In genomic region chr2:43038720-43039099, GRCh38 we compare ENCODE assay signal across 23 cellular contexts.
A peak's percentile ranks its signal among the peaks of the same experiment; 100 is the strongest.
DNase-seq lines count a peak whose midpoint lies in the region; ATAC-seq, FAIRE-seq and TF ChIP-seq lines count a peak whose summit lies in the region.
"Had no signal": no experiment of that assay in that cellular context is flagged by ENCODE, and none has a peak within 500 bp of the region (broad histone marks: within the 10 kb centered on the region; RNA-seq: fewer than 3 reads in every experiment).

No MANE protein-coding gene starts in this region.

- no peaks in the 10 kb centered on the region for H3K79me1 ChIP-seq in mesenchymal stem cell (replicated peaks; ENCODE audit: low read length, poor library complexity, severe bottlenecking)

- H3K4ac ChIP-seq in mesenchymal stem cell (ENCODE audit: low read depth in 1 of 2, low read length in 2 of 2) = peak overlapping the region; percentile 75 to 86

- TF ChIP-seq EP300 in K562 (IDR thresholded peaks at IDR 0.05; ENCODE audit: low read length) = no peak

- H3K9me1 ChIP-seq in K562 (ENCODE audit: control insufficient read depth, insufficient read depth, low read length) = no peaks in the 10 kb centered on the region

- H3K27me3 ChIP-seq in K562 (ENCODE audit: control insufficient read depth in 2 of 2, insufficient read depth in 2 of 2, low read length in 2 of 2) (no peaks in the 10 kb centered on the region), mesenchymal stem cell (ENCODE audit: control insufficient read depth in 1 of 2, insufficient read depth in 1 of 2, low read length in 2 of 2) (no peaks in the 10 kb centered on the region), spleen (replicated peaks in 1 of 7) (no peaks in the 10 kb centered on the region)
- H3K27me3 ChIP-seq: heart left ventricle, transverse colon had no signal

- H3K4me3 ChIP-seq in K562 (no peak overlapping the region), mesenchymal stem cell (ENCODE audit: insufficient read depth in 1 of 2, low read depth in 1 of 2, low read length in 2 of 2) (no peak overlapping the region), spleen (no peak overlapping the region)
- H3K4me3 ChIP-seq: heart left ventricle, transverse colon had no signal

- no peak overlapping the region; the same call in 1 of the 2 replicates for H3K4me3 Mint-ChIP-seq in HFFc6
- H3K4me3 Mint-ChIP-seq: activated CD4-positive, alpha-beta memory T cell treated with anti-CD3 and anti-CD28 coated beads, Interleukin-2, amount 10 ng/mL, durations not matched to agents 7 days and 5 days; activated naive CD8-positive, alpha-beta T cell treated with anti-CD3 and anti-CD28 coated beads, Interleukin-2, amount 10 ng/mL, durations not matched to agents 7 days and 5 days; natural killer cell had no signal

- peaks cover 59% of the 10 kb centered on the region for H3K4me1 Mint-ChIP-seq in HFFc6 (ENCODE audit: low read depth)

- 0 out of 2 replicates have a peak overlapping the region, but pooled peaks have one; percentile 49 for H2AFZ ChIP-seq in K562 (ENCODE audit: low read depth, low read length)
- no peak overlapping the region for H2AFZ ChIP-seq in mesenchymal stem cell (ENCODE audit: low read depth, low read length)
- H2AFZ ChIP-seq: parathyroid adenoma had no signal

- H2BK120ac ChIP-seq in mesenchymal stem cell (ENCODE audit: low read depth, low read length) = peak overlapping the region; percentile 83

- H3K9ac ChIP-seq in K562 (ENCODE audit: insufficient read depth in 1 of 2, low read depth in 2 of 2, low read length in 2 of 2) (peak overlapping the region in 1 of 2 experiments; percentile 63; a peak in 2 of 4 replicates), mesenchymal stem cell (ENCODE audit: low read length) (no peak overlapping the region)
- H3K9ac ChIP-seq: parathyroid adenoma had no signal

- ATAC-seq in K562 = no peak
- ATAC-seq: HCT116, natural killer cell had no signal

- peaks cover 45 to 47% of the 10 kb centered on the region in 2 experiments for H3K4me1 ChIP-seq in K562 (replicated peaks in 1 of 2; ENCODE audit: control insufficient read depth in 2 of 2, insufficient read depth in 2 of 2, low read length in 2 of 2)
- peaks cover 34% of the 10 kb centered on the region for H3K4me1 ChIP-seq in mesenchymal stem cell (ENCODE audit: control insufficient read depth, insufficient read depth, low read depth, low read length)
- H3K4me1 ChIP-seq in spleen = no peaks in the 10 kb centered on the region
- H3K4me1 ChIP-seq: parathyroid adenoma had no signal

- no peak for FAIRE-seq in K562 (lab: Jason Lieb, UNC)

- H2BK15ac ChIP-seq in mesenchymal stem cell (ENCODE audit: low read depth, poor library complexity, severe bottlenecking) = peak overlapping the region; percentile 94

- no peak for TF ChIP-seq CTCF in HFFc6 (IDR thresholded peaks at IDR 0.05)
- no peak for TF ChIP-seq CTCF in K562 (IDR thresholded peaks at IDR 0.05 in 2 of 3, conservative IDR thresholded peaks at IDR 0.05 in 1 of 3; ENCODE audit: insufficient read depth in 2 of 3, low read depth in 1 of 3, low read length in 3 of 3)
- TF ChIP-seq CTCF in spleen (IDR thresholded peaks at IDR 0.05 in 8 of 11, conservative IDR thresholded peaks at IDR 0.05 in 3 of 11) = no peak

- no peaks in the 10 kb centered on the region for H4K20me1 ChIP-seq in K562 (replicated peaks; ENCODE audit: control insufficient read depth, insufficient read depth, low read length)

- in situ Hi-C loops in K562 (cut with MboI) (no loop called here), G401 (cut with HindIII; ENCODE audit: low sequenced_read_pairs) (no loop called here)

- H2BK5ac ChIP-seq in mesenchymal stem cell (ENCODE audit: low read depth, low read length, poor library complexity, severe bottlenecking) = no peak overlapping the region

- H3K36me3 Mint-ChIP-seq in HFFc6 (ENCODE audit: low read depth) = no peaks in the 10 kb centered on the region
- H3K36me3 Mint-ChIP-seq: activated naive CD8-positive, alpha-beta T cell treated with anti-CD3 and anti-CD28 coated beads, Interleukin-2, amount 10 ng/mL, durations not matched to agents 7 days and 5 days; natural killer cell had no signal

- peak overlapping the region; percentile 95 for H3K27ac Mint-ChIP-seq in HFFc6
- H3K27ac Mint-ChIP-seq: activated CD4-positive, alpha-beta memory T cell treated with anti-CD3 and anti-CD28 coated beads, Interleukin-2, amount 10 ng/mL, durations not matched to agents 7 days and 5 days; activated naive CD8-positive, alpha-beta T cell treated with anti-CD3 and anti-CD28 coated beads, Interleukin-2, amount 10 ng/mL, durations not matched to agents 7 days and 5 days had no signal

- H3K27me3 Mint-ChIP-seq in HFFc6 (ENCODE audit: insufficient read depth) = no peaks in the 10 kb centered on the region
- H3K27me3 Mint-ChIP-seq: activated CD4-positive, alpha-beta memory T cell treated with anti-CD3 and anti-CD28 coated beads, Interleukin-2, amount 10 ng/mL, durations not matched to agents 7 days and 5 days; activated naive CD8-positive, alpha-beta T cell treated with anti-CD3 and anti-CD28 coated beads, Interleukin-2, amount 10 ng/mL, durations not matched to agents 7 days and 5 days had no signal

- no peak overlapping the region for H3K27ac ChIP-seq in K562 (ENCODE audit: extremely low read depth, low read depth, low read length)
- no peak overlapping the region for H3K27ac ChIP-seq in mesenchymal stem cell (ENCODE audit: low read length, poor library complexity, severe bottlenecking)
- no peak overlapping the region for H3K27ac ChIP-seq in spleen
- H3K27ac ChIP-seq: heart left ventricle, parathyroid adenoma, transverse colon had no signal

- H3K4me2 ChIP-seq in K562 (ENCODE audit: insufficient read depth, low read length) (no peak overlapping the region), mesenchymal stem cell (ENCODE audit: low read length, poor library complexity, severe bottlenecking) (no peak overlapping the region)

- CTCF ChIA-PET in K562 (lab: Yijun Ruan, JAX; ENCODE audit: low intra/inter-chr PET ratio) = no interaction called here

- H2BK12ac ChIP-seq in mesenchymal stem cell (ENCODE audit: low read length in 2 of 2) = peak overlapping the region; percentile 98 to 99

- H4K91ac ChIP-seq in mesenchymal stem cell (ENCODE audit: low read length) = peak overlapping the region; percentile 99

- peak overlapping the region; percentile 21 for H4K8ac ChIP-seq in mesenchymal stem cell (ENCODE audit: low read length)

- intact Hi-C loops in K562 (cut with micrococcal nuclease) = no loop called here
- intact Hi-C loops in spleen (cut with DNase I; ENCODE audit: low total_unique reads) = no loop called here

- 49% methylated on average over 12 of the region's 12 CpGs for WGBS in K562 (ENCODE audit: insufficient coverage, low coverage, missing lambda C conversion rate)
- WGBS in mesenchymal stem cell = 80% methylated on average over 12 of the region's 12 CpGs
- WGBS in spleen, 5 donors = 81 to 94% (median 92%) methylated on average over 9 to 12 of the region's 12 CpGs

- DNase-seq in HFFc6 (peak; percentile 15), K562 (ENCODE audit: extremely low read depth in 1 of 4, low spot score in 3 of 4) (no peak), mesenchymal stem cell (no peak), spleen (peak; percentile 36), hypothalamus (lab: John Stamatoyannopoulos, UW) (no peak), NAMALWA (ENCODE audit: low spot score) (no peak), G401 (ENCODE audit: low spot score) (no peak)
- DNase-seq in activated CD4-positive, alpha-beta T cell treated with anti-CD3 and anti-CD28 coated beads for 48 hours = no peak
- DNase-seq: ACHN; activated CD4-positive, alpha-beta memory T cell treated with anti-CD3 and anti-CD28 coated beads, Interleukin-2, amount 10 ng/mL, durations not matched to agents 7 days and 5 days; activated CD4-positive, CD25-positive, alpha-beta regulatory T cell; activated naive CD8-positive, alpha-beta T cell treated with anti-CD3 and anti-CD28 coated beads, Interleukin-2, amount 10 ng/mL, durations not matched to agents 7 days and 5 days; COR-L47; heart left ventricle; left colon; natural killer cell; NCI-H2081 treated with DMSO at 0.1 percent for 48 hours; NCI-H82; Right ventricle myocardium superior; SW 1271; transverse colon had no signal

- H3K14ac ChIP-seq in mesenchymal stem cell (ENCODE audit: low read length in 2 of 2) = peak overlapping the region in 1 of 2 experiments; percentile 18

- H3K79me2 ChIP-seq in K562 (ENCODE audit: control insufficient read depth, insufficient read depth, low read length) = no peaks in the 10 kb centered on the region
- H3K79me2 ChIP-seq: parathyroid adenoma had no signal

- BruUV-seq in K562 (replicated peaks; lab: Mats Ljungman, UMichigan) = no TSS peak

- no peaks in the 10 kb centered on the region for H3K36me3 ChIP-seq in K562 (ENCODE audit: control insufficient read depth, insufficient read depth, low read length)
- H3K36me3 ChIP-seq in mesenchymal stem cell (ENCODE audit: control insufficient read depth in 1 of 2, insufficient read depth in 2 of 2, low read depth in 1 of 2, low read length in 2 of 2) = no peaks in the 10 kb centered on the region
- no peaks in the 10 kb centered on the region for H3K36me3 ChIP-seq in spleen
- H3K36me3 ChIP-seq: heart left ventricle, transverse colon had no signal

- H3K9me3 ChIP-seq in K562 (replicated peaks; ENCODE audit: control insufficient read depth, insufficient read depth, low read depth, low read length) = no peaks in the 10 kb centered on the region
- H3K9me3 ChIP-seq in mesenchymal stem cell (ENCODE audit: control insufficient read depth, low read length) = no peaks in the 10 kb centered on the region
- no peaks in the 10 kb centered on the region for H3K9me3 ChIP-seq in spleen
- H3K9me3 ChIP-seq: heart left ventricle, transverse colon had no signal

- no peak for TF ChIP-seq RAD21 in K562 (CRISPR knock-in tag; conservative IDR thresholded peaks at IDR 0.05 in 1 of 2, IDR thresholded peaks at IDR 0.05 in 1 of 2)

- peak overlapping the region; percentile 31 to 70 for H3K18ac ChIP-seq in mesenchymal stem cell (ENCODE audit: low read depth in 1 of 2, low read length in 2 of 2)

- no peaks in the 10 kb centered on the region for H3K9me3 Mint-ChIP-seq in HFFc6
- H3K9me3 Mint-ChIP-seq: activated CD4-positive, alpha-beta memory T cell treated with anti-CD3 and anti-CD28 coated beads, Interleukin-2, amount 10 ng/mL, durations not matched to agents 7 days and 5 days; activated naive CD8-positive, alpha-beta T cell treated with anti-CD3 and anti-CD28 coated beads, Interleukin-2, amount 10 ng/mL, durations not matched to agents 7 days and 5 days; natural killer cell had no signal

- H3K23ac ChIP-seq in mesenchymal stem cell (ENCODE audit: low read length in 2 of 2) = peak overlapping the region in 1 of 2 experiments; percentile 12

- H2AK5ac ChIP-seq in mesenchymal stem cell (ENCODE audit: low read length, severe bottlenecking) = peak overlapping the region; percentile 66

- TF ChIP-seq POLR2A in K562 (conservative IDR thresholded peaks at IDR 0.05) = no peak
- TF ChIP-seq POLR2A in spleen (IDR thresholded peaks at IDR 0.05) = no peak

- POLR2A ChIA-PET in K562 (lab: Yijun Ruan, JAX) = interaction anchor here (0.7 kb wide), 1 partner anchor 33 kb away, joined by 3 read pairs; no protein-coding TSS in a partner anchor

TF ChIP-seq in K562, 482 proteins besides CTCF, POLR2A, EP300 and RAD21 (continues in another document):
- peak; percentile 15; the same call in 1 of the 2 replicates for TF ChIP-seq ZBTB7A (IDR thresholded peaks at IDR 0.05; ENCODE audit: borderline replicate concordance, control insufficient read depth, low read depth, low read length)

Comparison
In these comparisons a context has a peak if more than half of its experiments do, and no peak if none do; other contexts are left out.
1. DNase-seq: peak in HFFc6 (single experiment) and spleen (single experiment); none in K562 (0 of 4), mesenchymal stem cell (single experiment), hypothalamus (0 of 51), activated CD4-positive, alpha-beta T cell treated with anti-CD3 and anti-CD28 coated beads for 48 hours (single experiment), NAMALWA (single experiment) and G401 (single experiment).